ENCODE assay signal across 1 cellular context in the genomic region with DNA sequence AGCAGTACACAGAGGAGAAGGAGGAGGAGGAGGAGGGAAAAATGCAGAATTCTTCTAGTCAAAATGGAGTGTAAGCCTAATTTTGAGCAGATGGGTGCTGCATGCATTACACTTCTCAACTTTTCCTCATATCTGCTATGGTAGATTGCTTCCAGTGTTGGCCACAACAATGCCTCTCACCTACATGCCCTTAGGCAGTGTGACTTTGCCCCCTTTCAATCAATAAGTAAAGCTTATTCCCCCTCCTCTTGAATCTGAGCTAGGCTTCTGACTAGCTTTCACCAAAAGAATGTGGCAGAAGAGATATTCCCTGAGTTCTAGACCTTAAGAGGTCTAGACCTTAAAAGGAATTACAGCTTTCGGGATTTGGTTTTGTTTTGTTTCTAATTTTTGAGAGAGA.
TF ChIP-seq lines count a peak whose summit lies in the region.

No MANE protein-coding gene starts in this region.

TF ChIP-seq in HepG2, 621 proteins besides CTCF, POLR2A, EP300 and RAD21 (continued from another document and continues in another):
- no peak for TF ChIP-seq ZNF318 (CRISPR knock-in tag; IDR thresholded peaks at IDR 0.05)
- no peak for TF ChIP-seq CHD4 (IDR thresholded peaks at IDR 0.05; ENCODE audit: borderline replicate concordance, low read length)
- peak; percentile 25; the same call in 1 of the 2 replicates for TF ChIP-seq GATAD2A (CRISPR knock-in tag; IDR thresholded peaks at IDR 0.05)
- TF ChIP-seq ZNF883 (CRISPR knock-in tag; IDR thresholded peaks at IDR 0.05; ENCODE audit: not compliant biosample characterization): no peak
- no peak for TF ChIP-seq ZNF75D (CRISPR knock-in tag; IDR thresholded peaks at IDR 0.05; ENCODE audit: borderline replicate concordance)
- TF ChIP-seq ZFP37 (CRISPR knock-in tag; IDR thresholded peaks at IDR 0.05; ENCODE audit: borderline replicate concordance): no peak
- TF ChIP-seq ZNF605 (CRISPR knock-in tag; IDR thresholded peaks at IDR 0.05): no peak
- no peak for TF ChIP-seq TAF15 (IDR thresholded peaks at IDR 0.05; ENCODE audit: low read depth, low read length, poor library complexity, severe bottlenecking)
- no peak for TF ChIP-seq YY1 (IDR thresholded peaks at IDR 0.05; ENCODE audit: insufficient read depth, insufficient replicate concordance, low read depth, low read length)
- TF ChIP-seq ONECUT2 (CRISPR knock-in tag; IDR thresholded peaks at IDR 0.05): peak; percentile 62; the same call in 1 of the 2 replicates
- TF ChIP-seq GABPB1 (CRISPR knock-in tag; IDR thresholded peaks at IDR 0.05): no peak
- TF ChIP-seq ZNF354B (CRISPR knock-in tag; IDR thresholded peaks at IDR 0.05): no peak
- TF ChIP-seq ZNF615 (CRISPR knock-in tag; IDR thresholded peaks at IDR 0.05; ENCODE audit: borderline replicate concordance): no peak
- TF ChIP-seq MTF2 (CRISPR knock-in tag; IDR thresholded peaks at IDR 0.05; ENCODE audit: borderline replicate concordance): no peak
- no peak for TF ChIP-seq SOX13 (IDR thresholded peaks at IDR 0.05)
- peak in 1 of 2 experiments; percentile 34; a peak in 1 of 4 replicates for TF ChIP-seq SOX13 (CRISPR knock-in tag; conservative IDR thresholded peaks at IDR 0.05 in 1 of 2, IDR thresholded peaks at IDR 0.05 in 1 of 2)
- TF ChIP-seq CHD2 (IDR thresholded peaks at IDR 0.05; ENCODE audit: low read depth, low read length): no peak
- no peak for TF ChIP-seq SCMH1 (CRISPR knock-in tag; IDR thresholded peaks at IDR 0.05; ENCODE audit: borderline replicate concordance)
- TF ChIP-seq HHEX (CRISPR knock-in tag; IDR thresholded peaks at IDR 0.05): no peak
- TF ChIP-seq ETV6 (CRISPR knock-in tag; conservative IDR thresholded peaks at IDR 0.05): no peak
- no peak for TF ChIP-seq RXRB (CRISPR knock-in tag; IDR thresholded peaks at IDR 0.05; ENCODE audit: borderline replicate concordance)
- TF ChIP-seq, protein P1, sequence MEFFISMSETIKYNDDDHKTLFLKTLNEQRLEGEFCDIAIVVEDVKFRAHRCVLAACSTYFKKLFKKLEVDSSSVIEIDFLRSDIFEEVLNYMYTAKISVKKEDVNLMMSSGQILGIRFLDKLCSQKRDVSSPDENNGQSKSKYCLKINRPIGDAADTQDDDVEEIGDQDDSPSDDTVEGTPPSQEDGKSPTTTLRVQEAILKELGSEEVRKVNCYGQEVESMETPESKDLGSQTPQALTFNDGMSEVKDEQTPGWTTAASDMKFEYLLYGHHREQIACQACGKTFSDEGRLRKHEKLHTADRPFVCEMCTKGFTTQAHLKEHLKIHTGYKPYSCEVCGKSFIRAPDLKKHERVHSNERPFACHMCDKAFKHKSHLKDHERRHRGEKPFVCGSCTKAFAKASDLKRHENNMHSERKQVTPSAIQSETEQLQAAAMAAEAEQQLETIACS (CRISPR knock-in tag; IDR thresholded peaks at IDR 0.05): no peak
- TF ChIP-seq ELF3 (CRISPR knock-in tag; IDR thresholded peaks at IDR 0.05): no peak
- no peak for TF ChIP-seq ZNF841 (CRISPR knock-in tag; IDR thresholded peaks at IDR 0.05; ENCODE audit: borderline replicate concordance)
- peak; percentile 55; the same call in 1 of the 2 replicates for TF ChIP-seq ZBTB7A (CRISPR knock-in tag; IDR thresholded peaks at IDR 0.05)
- TF ChIP-seq ZBTB1 (CRISPR knock-in tag; IDR thresholded peaks at IDR 0.05; ENCODE audit: borderline replicate concordance): no peak
- no peak for TF ChIP-seq ZNF12 (CRISPR knock-in tag; IDR thresholded peaks at IDR 0.05)
- TF ChIP-seq SOX6 (IDR thresholded peaks at IDR 0.05): no peak
- TF ChIP-seq SOX6 (CRISPR knock-in tag; IDR thresholded peaks at IDR 0.05): peak; percentile 45; the same call in 1 of the 2 replicates
- TF ChIP-seq ARID2 (CRISPR knock-in tag; IDR thresholded peaks at IDR 0.05; ENCODE audit: borderline replicate concordance): no peak
- no peak for TF ChIP-seq CENPT (CRISPR knock-in tag; IDR thresholded peaks at IDR 0.05; ENCODE audit: low read depth)
- TF ChIP-seq, protein P2, sequence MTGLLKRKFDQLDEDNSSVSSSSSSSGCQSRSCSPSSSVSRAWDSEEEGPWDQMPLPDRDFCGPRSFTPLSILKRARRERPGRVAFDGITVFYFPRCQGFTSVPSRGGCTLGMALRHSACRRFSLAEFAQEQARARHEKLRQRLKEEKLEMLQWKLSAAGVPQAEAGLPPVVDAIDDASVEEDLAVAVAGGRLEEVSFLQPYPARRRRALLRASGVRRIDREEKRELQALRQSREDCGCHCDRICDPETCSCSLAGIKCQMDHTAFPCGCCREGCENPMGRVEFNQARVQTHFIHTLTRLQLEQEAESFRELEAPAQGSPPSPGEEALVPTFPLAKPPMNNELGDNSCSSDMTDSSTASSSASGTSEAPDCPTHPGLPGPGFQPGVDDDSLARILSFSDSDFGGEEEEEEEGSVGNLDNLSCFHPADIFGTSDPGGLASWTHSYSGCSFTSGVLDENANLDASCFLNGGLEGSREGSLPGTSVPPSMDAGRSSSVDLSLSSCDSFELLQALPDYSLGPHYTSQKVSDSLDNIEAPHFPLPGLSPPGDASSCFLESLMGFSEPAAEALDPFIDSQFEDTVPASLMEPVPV (CRISPR knock-in tag; IDR thresholded peaks at IDR 0.05): no peak
- TF ChIP-seq NCOA1 (CRISPR knock-in tag; IDR thresholded peaks at IDR 0.05): no peak
- TF ChIP-seq ZNF232 (CRISPR knock-in tag; IDR thresholded peaks at IDR 0.05; ENCODE audit: borderline replicate concordance): no peak
- TF ChIP-seq LCORL (IDR thresholded peaks at IDR 0.05): no peak
- TF ChIP-seq LCORL (CRISPR knock-in tag; IDR thresholded peaks at IDR 0.05): no peak
- no peak for TF ChIP-seq DBP (CRISPR knock-in tag; IDR thresholded peaks at IDR 0.05; ENCODE audit: not compliant biosample characterization)
- no peak for TF ChIP-seq ZNF879 (CRISPR knock-in tag; IDR thresholded peaks at IDR 0.05)
- no peak for TF ChIP-seq ZNF577 (CRISPR knock-in tag; IDR thresholded peaks at IDR 0.05; ENCODE audit: borderline replicate concordance, low read depth)
- TF ChIP-seq ZC3H4 (CRISPR knock-in tag; IDR thresholded peaks at IDR 0.05; ENCODE audit: borderline replicate concordance): no peak
- no peak for TF ChIP-seq ZXDC (CRISPR knock-in tag; IDR thresholded peaks at IDR 0.05)
- TF ChIP-seq SALL1 (CRISPR knock-in tag; IDR thresholded peaks at IDR 0.05): peak; percentile 33; the same call in 1 of the 2 replicates
- no peak for TF ChIP-seq PRPF4 (IDR thresholded peaks at IDR 0.05; ENCODE audit: low read depth, low read length, poor library complexity, severe bottlenecking)
- TF ChIP-seq ZFP90 (CRISPR knock-in tag; IDR thresholded peaks at IDR 0.05; ENCODE audit: borderline replicate concordance): no peak
- TF ChIP-seq ZNF558 (CRISPR knock-in tag; IDR thresholded peaks at IDR 0.05; ENCODE audit: borderline replicate concordance): no peak
- no peak for TF ChIP-seq ZNF17 (CRISPR knock-in tag; IDR thresholded peaks at IDR 0.05)
- TF ChIP-seq, protein P3, sequence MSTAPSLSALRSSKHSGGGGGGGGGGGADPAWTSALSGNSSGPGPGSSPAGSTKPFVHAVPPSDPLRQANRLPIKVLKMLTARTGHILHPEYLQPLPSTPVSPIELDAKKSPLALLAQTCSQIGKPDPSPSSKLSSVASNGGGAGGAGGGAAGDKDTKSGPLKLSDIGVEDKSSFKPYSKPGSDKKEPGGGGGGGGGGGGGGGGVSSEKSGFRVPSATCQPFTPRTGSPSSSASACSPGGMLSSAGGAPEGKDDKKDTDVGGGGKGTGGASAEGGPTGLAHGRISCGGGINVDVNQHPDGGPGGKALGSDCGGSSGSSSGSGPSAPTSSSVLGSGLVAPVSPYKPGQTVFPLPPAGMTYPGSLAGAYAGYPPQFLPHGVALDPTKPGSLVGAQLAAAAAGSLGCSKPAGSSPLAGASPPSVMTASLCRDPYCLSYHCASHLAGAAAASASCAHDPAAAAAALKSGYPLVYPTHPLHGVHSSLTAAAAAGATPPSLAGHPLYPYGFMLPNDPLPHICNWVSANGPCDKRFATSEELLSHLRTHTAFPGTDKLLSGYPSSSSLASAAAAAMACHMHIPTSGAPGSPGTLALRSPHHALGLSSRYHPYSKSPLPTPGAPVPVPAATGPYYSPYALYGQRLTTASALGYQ (CRISPR knock-in tag; IDR thresholded peaks at IDR 0.05): no peak
- TF ChIP-seq HOXA5 (CRISPR knock-in tag; IDR thresholded peaks at IDR 0.05): no peak
- no peak for TF ChIP-seq AGO1 (IDR thresholded peaks at IDR 0.05; ENCODE audit: low read depth, low read length, poor library complexity, severe bottlenecking)
- TF ChIP-seq PITX1 (CRISPR knock-in tag; IDR thresholded peaks at IDR 0.05): 0 out of 2 replicates have a peak, but pooled peaks have one; percentile 18
- no peak for TF ChIP-seq GFI1 (CRISPR knock-in tag; IDR thresholded peaks at IDR 0.05; ENCODE audit: borderline replicate concordance)
- TF ChIP-seq ETS1 (CRISPR knock-in tag; IDR thresholded peaks at IDR 0.05): no peak
